1 cellular context compared by ENCODE assay signal in the genomic region with DNA sequence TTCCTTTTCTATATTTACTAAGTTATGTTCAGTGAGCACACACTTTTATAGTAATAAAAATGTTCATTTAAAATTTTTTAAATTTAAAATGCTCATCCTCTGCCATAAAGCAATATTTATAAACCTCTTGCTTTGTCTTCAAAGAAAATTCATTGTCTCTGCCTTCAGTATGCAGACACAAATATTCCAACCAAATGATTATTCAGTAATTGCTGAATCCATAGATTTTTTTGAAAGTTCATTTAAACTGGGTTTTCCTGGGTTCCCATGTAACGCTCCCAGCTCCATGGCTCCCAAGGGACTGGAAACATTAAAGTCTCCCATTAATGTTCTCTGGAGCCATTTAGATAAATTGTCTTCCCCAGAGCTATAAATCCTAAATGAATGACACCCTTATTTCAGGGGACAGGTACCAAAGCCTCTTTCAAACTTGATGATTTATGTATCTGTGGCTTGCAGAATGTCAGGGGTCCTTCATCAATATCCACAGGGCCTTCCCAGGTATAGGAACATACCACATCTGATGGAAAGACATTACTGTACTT.
TF ChIP-seq lines count a peak whose summit lies in the region.

No MANE protein-coding gene starts in this region.

TF ChIP-seq in HEK293, 187 proteins besides CTCF, POLR2A, EP300 and RAD21 (continued from another document and continues in another):
- no peak for TF ChIP-seq REST (tag by site-specific recombination; IDR thresholded peaks at IDR 0.05)
- no peak for TF ChIP-seq ZNF639 (tag by site-specific recombination; IDR thresholded peaks at IDR 0.05)
- TF ChIP-seq ZNF449 (tag by site-specific recombination; IDR thresholded peaks at IDR 0.05), result no peak
- no peak for TF ChIP-seq ZFP37 (tag by site-specific recombination; IDR thresholded peaks at IDR 0.05)
- TF ChIP-seq ZEB2 (tag by site-specific recombination; IDR thresholded peaks at IDR 0.05), result no peak; the same call in 1 of the 2 replicates
- no peak for TF ChIP-seq ZNF221 (tag by site-specific recombination; IDR thresholded peaks at IDR 0.05; ENCODE audit: borderline replicate concordance)
- TF ChIP-seq ZNF169 (tag by site-specific recombination; IDR thresholded peaks at IDR 0.05), result no peak
- no peak for TF ChIP-seq ZSCAN23 (tag by site-specific recombination; IDR thresholded peaks at IDR 0.05)
- no peak; the same call in 1 of the 2 replicates for TF ChIP-seq SCRT1 (tag by site-specific recombination; IDR thresholded peaks at IDR 0.05; ENCODE audit: borderline replicate concordance)
- TF ChIP-seq ZNF558 (tag by site-specific recombination; IDR thresholded peaks at IDR 0.05), result no peak
- TF ChIP-seq, protein P1, sequence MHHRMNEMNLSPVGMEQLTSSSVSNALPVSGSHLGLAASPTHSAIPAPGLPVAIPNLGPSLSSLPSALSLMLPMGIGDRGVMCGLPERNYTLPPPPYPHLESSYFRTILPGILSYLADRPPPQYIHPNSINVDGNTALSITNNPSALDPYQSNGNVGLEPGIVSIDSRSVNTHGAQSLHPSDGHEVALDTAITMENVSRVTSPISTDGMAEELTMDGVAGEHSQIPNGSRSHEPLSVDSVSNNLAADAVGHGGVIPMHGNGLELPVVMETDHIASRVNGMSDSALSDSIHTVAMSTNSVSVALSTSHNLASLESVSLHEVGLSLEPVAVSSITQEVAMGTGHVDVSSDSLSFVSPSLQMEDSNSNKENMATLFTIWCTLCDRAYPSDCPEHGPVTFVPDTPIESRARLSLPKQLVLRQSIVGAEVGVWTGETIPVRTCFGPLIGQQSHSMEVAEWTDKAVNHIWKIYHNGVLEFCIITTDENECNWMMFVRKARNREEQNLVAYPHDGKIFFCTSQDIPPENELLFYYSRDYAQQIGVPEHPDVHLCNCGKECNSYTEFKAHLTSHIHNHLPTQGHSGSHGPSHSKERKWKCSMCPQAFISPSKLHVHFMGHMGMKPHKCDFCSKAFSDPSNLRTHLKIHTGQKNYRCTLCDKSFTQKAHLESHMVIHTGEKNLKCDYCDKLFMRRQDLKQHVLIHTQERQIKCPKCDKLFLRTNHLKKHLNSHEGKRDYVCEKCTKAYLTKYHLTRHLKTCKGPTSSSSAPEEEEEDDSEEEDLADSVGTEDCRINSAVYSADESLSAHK (tag by site-specific recombination; IDR thresholded peaks at IDR 0.05), result no peak
- peak; percentile 29; the same call in 1 of the 2 replicates for TF ChIP-seq KLF10 (tag by site-specific recombination; IDR thresholded peaks at IDR 0.05)
- no peak for TF ChIP-seq ZNF157 (tag by site-specific recombination; IDR thresholded peaks at IDR 0.05)
- TF ChIP-seq ZNF350 (tag by site-specific recombination; IDR thresholded peaks at IDR 0.05), result no peak
- no peak for TF ChIP-seq ZBTB10 (tag by site-specific recombination; IDR thresholded peaks at IDR 0.05)
- TF ChIP-seq ZNF174 (tag by site-specific recombination; IDR thresholded peaks at IDR 0.05), result no peak
- no peak for TF ChIP-seq YY2 (tag by site-specific recombination; IDR thresholded peaks at IDR 0.05)
- no peak for TF ChIP-seq ZFHX2 (tag by site-specific recombination; conservative IDR thresholded peaks at IDR 0.05)
- no peak for TF ChIP-seq ZNF626 (tag by site-specific recombination; IDR thresholded peaks at IDR 0.05)
- TF ChIP-seq, protein P2, sequence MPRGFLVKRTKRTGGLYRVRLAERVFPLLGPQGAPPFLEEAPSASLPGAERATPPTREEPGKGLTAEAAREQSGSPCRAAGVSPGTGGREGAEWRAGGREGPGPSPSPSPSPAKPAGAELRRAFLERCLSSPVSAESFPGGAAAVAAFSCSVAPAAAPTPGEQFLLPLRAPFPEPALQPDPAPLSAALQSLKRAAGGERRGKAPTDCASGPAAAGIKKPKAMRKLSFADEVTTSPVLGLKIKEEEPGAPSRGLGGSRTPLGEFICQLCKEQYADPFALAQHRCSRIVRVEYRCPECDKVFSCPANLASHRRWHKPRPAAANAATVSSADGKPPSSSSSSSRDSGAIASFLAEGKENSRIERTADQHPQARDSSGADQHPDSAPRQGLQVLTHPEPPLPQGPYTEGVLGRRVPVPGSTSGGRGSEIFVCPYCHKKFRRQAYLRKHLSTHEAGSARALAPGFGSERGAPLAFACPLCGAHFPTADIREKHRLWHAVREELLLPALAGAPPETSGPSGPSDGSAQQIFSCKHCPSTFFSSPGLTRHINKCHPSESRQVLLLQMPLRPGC (tag by site-specific recombination; IDR thresholded peaks at IDR 0.05), result 0 out of 2 replicates have a peak, but pooled peaks have one; percentile 44
- no peak for TF ChIP-seq ELK4 (IDR thresholded peaks at IDR 0.05; ENCODE audit: borderline replicate concordance, low read depth, low read length)
- no peak for TF ChIP-seq ZBTB21 (tag by site-specific recombination; IDR thresholded peaks at IDR 0.05)
- TF ChIP-seq ZNF704 (tag by site-specific recombination; IDR thresholded peaks at IDR 0.05), result no peak
- TF ChIP-seq ZNF514 (tag by site-specific recombination; IDR thresholded peaks at IDR 0.05), result no peak
- TF ChIP-seq SP7 (tag by site-specific recombination; IDR thresholded peaks at IDR 0.05), result no peak
- TF ChIP-seq EGR2 (tag by site-specific recombination; IDR thresholded peaks at IDR 0.05; ENCODE audit: low read depth), result no peak
- TF ChIP-seq, protein P3, sequence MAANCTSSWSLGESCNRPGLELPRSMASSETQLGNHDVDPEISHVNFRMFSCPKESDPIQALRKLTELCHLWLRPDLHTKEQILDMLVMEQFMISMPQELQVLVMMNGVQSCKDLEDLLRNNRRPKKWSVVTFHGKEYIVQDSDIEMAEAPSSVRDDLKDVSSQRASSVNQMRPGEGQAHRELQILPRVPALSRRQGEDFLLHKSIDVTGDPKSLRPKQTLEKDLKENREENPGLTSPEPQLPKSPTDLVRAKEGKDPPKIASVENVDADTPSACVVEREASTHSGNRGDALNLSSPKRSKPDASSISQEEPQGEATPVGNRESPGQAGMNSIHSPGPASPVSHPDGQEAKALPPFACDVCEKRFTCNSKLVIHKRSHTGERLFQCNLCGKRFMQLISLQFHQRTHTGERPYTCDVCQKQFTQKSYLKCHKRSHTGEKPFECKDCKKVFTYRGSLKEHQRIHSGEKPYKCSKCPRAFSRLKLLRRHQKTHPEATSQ (tag by site-specific recombination; IDR thresholded peaks at IDR 0.05), result no peak
- no peak for TF ChIP-seq ZNF354C (tag by site-specific recombination; IDR thresholded peaks at IDR 0.05; ENCODE audit: borderline replicate concordance, low read depth)
- TF ChIP-seq ZNF707 (tag by site-specific recombination; IDR thresholded peaks at IDR 0.05), result no peak
- no peak for TF ChIP-seq FEZF1 (tag by site-specific recombination; IDR thresholded peaks at IDR 0.05)
- no peak for TF ChIP-seq ZFP3 (tag by site-specific recombination; IDR thresholded peaks at IDR 0.05; ENCODE audit: low read depth)
- peak; percentile 73 for TF ChIP-seq IKZF3 (tag by site-specific recombination; IDR thresholded peaks at IDR 0.05)
- no peak for TF ChIP-seq ZNF248 (tag by site-specific recombination; IDR thresholded peaks at IDR 0.05)
- no peak for TF ChIP-seq ZNF274 (IDR thresholded peaks at IDR 0.05; ENCODE audit: low read length)
- no peak for TF ChIP-seq ZNF274 (tag by site-specific recombination; IDR thresholded peaks at IDR 0.05; ENCODE audit: borderline replicate concordance)
- TF ChIP-seq ZNF302 (tag by site-specific recombination; IDR thresholded peaks at IDR 0.05; ENCODE audit: low read depth), result no peak
- no peak for TF ChIP-seq ZBTB6 (tag by site-specific recombination; IDR thresholded peaks at IDR 0.05)
- no peak for TF ChIP-seq ZNF433 (tag by site-specific recombination; IDR thresholded peaks at IDR 0.05; ENCODE audit: low read depth)
